Comparison of ENCODE assay signal across 8 cellular contexts in genomic region chrX:57137071-57137470, GRCh38. TPM values are rescaled to one million over a fixed set of nuclear protein-coding genes. Genes with fewer than 3 reads are reported as not detected.
DNase-seq lines count a peak whose midpoint lies in the region; ATAC-seq and TF ChIP-seq lines count a peak whose summit lies in the region.
"Not testable (repeated sequence)": the region's sequence is repeated elsewhere in the genome, so short reads cannot be mapped to it uniquely, and the experiment has no call there.

SPIN2A (minus strand) TSS chrX:57137397; CDS start chrX:57136597, 800 bp downstream.

- H3K4me1 ChIP-seq in HUES64 (ENCODE audit: insufficient read depth, low read length); gastroesophageal sphincter; subcutaneous abdominal adipose tissue (ENCODE audit: control insufficient read depth in 5 of 5, insufficient read depth in 5 of 5, low read length in 5 of 5): not testable (repeated sequence)

- H3K9me3 ChIP-seq in HUES64 (ENCODE audit: insufficient read depth, low read depth, low read length); gastroesophageal sphincter; subcutaneous abdominal adipose tissue (ENCODE audit: control insufficient read depth in 5 of 5, low read length in 5 of 5): not testable (repeated sequence)

- ATAC-seq in gastroesophageal sphincter, result peak; percentile 59

- H3K27me3 ChIP-seq in BJ (ENCODE audit: control insufficient read depth, insufficient read depth, low read length); HUES64 (ENCODE audit: insufficient read depth, low read length); gastroesophageal sphincter; subcutaneous abdominal adipose tissue (ENCODE audit: control insufficient read depth in 5 of 5, insufficient read depth in 4 of 5, low read length in 5 of 5): not testable (repeated sequence)

- TF ChIP-seq CTCF in BJ (IDR thresholded peaks at IDR 0.05; ENCODE audit: insufficient read depth, low read depth, low read length), result peak; percentile 21; the same call in 1 of the 2 replicates
- not testable (repeated sequence) for TF ChIP-seq CTCF in choroid plexus epithelial cell (conservative IDR thresholded peaks at IDR 0.05; ENCODE audit: low read depth, low read length); gastroesophageal sphincter (IDR thresholded peaks at IDR 0.05)

- H3K9ac ChIP-seq in HUES64 (ENCODE audit: low read depth, low read length) (peak within 1 kb of the TSS; percentile 5; the same call in 1 of the 2 replicates), subcutaneous abdominal adipose tissue (ENCODE audit: low read length in 5 of 5) (peak within 1 kb of the TSS in 1 of 5 donors; percentile 43)

- POLR2A ChIA-PET in BJ (lab: Charles Lee), result not testable (repeated sequence)

- H3K4me3 ChIP-seq in BJ (ENCODE audit: low read depth, low read length), result peak within 1 kb of the TSS; percentile 36
- H3K4me3 ChIP-seq in HUES64 (ENCODE audit: low read length), result peak within 1 kb of the TSS; percentile 40
- peak within 1 kb of the TSS; percentile 57 for H3K4me3 ChIP-seq in choroid plexus epithelial cell (ENCODE audit: low read depth, low read length)
- peak within 1 kb of the TSS; percentile 34 to 42 for H3K4me3 ChIP-seq in gastroesophageal sphincter
- H3K4me3 ChIP-seq in subcutaneous abdominal adipose tissue (ENCODE audit: low read depth in 1 of 5, low read length in 5 of 5), result peak within 1 kb of the TSS; percentile 51 to 72 (median 65)

- H3K27ac ChIP-seq in HUES64 (ENCODE audit: low read depth, low read length), result peak within 1 kb of the TSS; percentile 62; the same call in 1 of the 2 replicates
- H3K27ac ChIP-seq in gastroesophageal sphincter, result peak within 1 kb of the TSS in 1 of 4 donors; percentile 3
- H3K27ac ChIP-seq in subcutaneous abdominal adipose tissue (ENCODE audit: low read depth, low read length), result not testable (repeated sequence)

- not testable (repeated sequence) for H3K36me3 ChIP-seq in BJ (ENCODE audit: control insufficient read depth, insufficient read depth, low read length); HUES64 (ENCODE audit: insufficient read depth, low read length); gastroesophageal sphincter; subcutaneous abdominal adipose tissue (ENCODE audit: control insufficient read depth in 5 of 5, insufficient read depth in 5 of 5, low read length in 5 of 5)

- 72% methylated on average over 27 of the region's 27 CpGs for WGBS in HUES64
- WGBS in gastroesophageal sphincter (ENCODE audit: low coverage in 1 of 2), 2 donors, result 28% methylated on average over 5 of the region's 27 CpGs; no CpG with 5 or more reads in 1 of the 2 donors

- CTCF ChIA-PET in BJ (lab: Yijun Ruan, JAX), result not testable (repeated sequence)

- TF ChIP-seq EP300 in gastroesophageal sphincter (IDR thresholded peaks at IDR 0.05), result not testable (repeated sequence)

- not testable (repeated sequence) for DNase-seq in BJ (ENCODE audit: low read depth)
- DNase-seq in SK-N-DZ (ENCODE audit: low spot score) (peak; percentile 42), choroid plexus epithelial cell (ENCODE audit: low read depth) (peak; percentile 41), islet precursor cell (peak; percentile 73), occipital lobe (lab: John Stamatoyannopoulos, UW) (peak; percentile 0)

- TF ChIP-seq POLR2A in gastroesophageal sphincter (IDR thresholded peaks at IDR 0.05), result not testable (repeated sequence)

RNA-seq across cellular contexts. Expression of gene SPIN2A, which starts in this region (rescaled TPM):
- 1.2 and 1.6 TPM in 2 replicates for polyA plus RNA-seq in BJ (2011; rRNA removed)
- polyA minus RNA-seq in BJ (2011; rRNA and poly(A)+ RNA removed), result 0.41 and 1.4 TPM in 2 replicates
- polyA plus RNA-seq in HUES64 (2013, experiment 1 of 2), result 1.8 TPM
- polyA plus RNA-seq in HUES64 (2013, experiment 2 of 2), result 1.4 TPM
- 0.39 and 0.77 TPM in 2 replicates for polyA plus RNA-seq in SK-N-DZ (2014; cell fraction: cytosol; rRNA removed)
- 1.6 and 2.0 TPM in 2 replicates for polyA plus RNA-seq in SK-N-DZ (2014; cell fraction: nucleus; rRNA removed)
- total RNA-seq in gastroesophageal sphincter (under 1 TPM in 2 of 4 donors, not detected in 2; 0.42 to 0.78 TPM), occipital lobe (3.3 TPM)

Comparison
In these comparisons a context has a peak if more than half of its experiments do, and no peak if none do; other contexts are left out.
1. Peak in ATAC-seq and H3K4me3 ChIP-seq in gastroesophageal sphincter; RNA of the gene not detected or under 1 TPM.